Comparison of ENCODE assay signal across 8 cellular contexts in the genomic region with DNA sequence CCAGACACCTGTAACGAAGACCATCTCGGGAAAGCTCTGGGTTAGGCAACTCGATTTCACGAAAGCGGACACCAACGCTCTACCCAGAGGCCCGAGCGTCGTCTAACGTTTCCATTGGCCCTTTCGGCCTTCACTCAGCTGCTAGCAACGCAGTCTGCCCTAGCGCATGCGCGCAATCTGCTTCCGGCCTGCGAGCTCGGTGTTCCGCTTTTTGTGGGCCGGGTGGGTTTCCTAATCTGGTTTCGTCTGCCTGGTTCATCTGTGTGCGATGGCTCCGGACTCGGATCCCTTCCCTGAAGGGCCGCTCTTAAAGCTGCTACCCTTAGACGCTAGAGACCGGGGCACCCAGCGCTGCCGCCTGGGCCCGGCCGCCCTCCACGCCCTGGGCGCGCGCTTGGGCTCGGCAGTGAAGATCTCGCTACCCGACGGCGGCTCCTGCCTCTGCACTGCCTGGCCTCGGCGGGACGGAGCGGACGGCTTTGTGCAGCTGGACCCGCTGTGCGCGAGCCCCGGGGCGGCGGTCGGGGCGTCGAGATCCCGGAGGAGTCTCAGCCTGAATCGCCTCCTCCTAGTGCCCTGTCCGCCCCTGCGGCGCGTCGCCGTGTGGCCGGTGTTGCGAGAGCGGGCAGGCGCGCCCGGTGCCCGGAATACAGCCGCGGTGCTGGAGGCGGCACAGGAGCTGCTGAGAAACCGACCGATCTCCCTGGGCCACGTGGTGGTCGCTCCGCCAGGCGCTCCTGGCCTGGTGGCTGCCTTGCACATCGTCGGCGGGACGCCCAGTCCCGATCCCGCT. TPM values are rescaled to one million over a fixed set of nuclear protein-coding genes. Genes with fewer than 3 reads are reported as not detected.
A peak's percentile ranks its signal among the peaks of the same experiment; 100 is the strongest.
DNase-seq lines count a peak whose midpoint lies in the region; ATAC-seq and TF ChIP-seq lines count a peak whose summit lies in the region.

No MANE protein-coding gene starts in this region.

- no peaks in the 10 kb centered on the region for H3K27me3 ChIP-seq in GM06990 (replicated peaks; ENCODE audit: control insufficient read depth, insufficient read depth, low read length)

- TF ChIP-seq CTCF in GM06990 (IDR thresholded peaks at IDR 0.05; ENCODE audit: insufficient read depth, low read length, poor library complexity, severe bottlenecking) (no peak), NB4 (IDR thresholded peaks at IDR 0.05; ENCODE audit: low read depth, low read length) (no peak)

- TF ChIP-seq POLR2A in NB4 (IDR thresholded peaks at IDR 0.05; ENCODE audit: extremely low read depth, insufficient read length): peak; percentile 94

- H3K4me3 ChIP-seq in GM06990 (replicated peaks; ENCODE audit: low read depth, low read length) (peak overlapping the region; percentile 97), NB4 (ENCODE audit: low read depth, low read length) (peak overlapping the region; percentile 97)

- no peaks in the 10 kb centered on the region for H3K36me3 ChIP-seq in GM06990 (ENCODE audit: control insufficient read depth, insufficient read depth, low read length)

- DNase-seq in GM06990 (ENCODE audit: extremely low read depth, insufficient read length) (peak; percentile 94), NB4 (ENCODE audit: low read depth) (peak; percentile 98), SK-N-DZ (ENCODE audit: low spot score) (peak; percentile 98), globus pallidus (ENCODE audit: low spot score) (peak; percentile 98), non-pigmented ciliary epithelial cell (ENCODE audit: low read depth) (peak; percentile 95), superior temporal gyrus (ENCODE audit: extremely low spot score) (peak; percentile 100)
- peak; percentile 96 for DNase-seq in activated naive CD4-positive, alpha-beta T cell treated with anti-CD3 and anti-CD28 coated beads, Interleukin-2, amount 50 U/mL, for 16 hours

- ATAC-seq in HG02571 (IDR thresholded peaks at IDR 0.05; ENCODE audit: unreplicated experiment): peak; percentile 85

RNA-seq across cellular contexts. Expression of a gene that starts 24.0 kb away (rescaled TPM):
- 1.1 and 1.7 TPM in 2 replicates for polyA plus RNA-seq in SK-N-DZ (2014; cell fraction: cytosol; rRNA removed)
- 1.4 and 5.8 TPM in 2 replicates for polyA plus RNA-seq in SK-N-DZ (2014; cell fraction: nucleus; rRNA removed)

Comparison
In these comparisons a context has a peak if more than half of its experiments do, and no peak if none do; other contexts are left out.
1. Peak in every context shown above with its lines: DNase-seq, ATAC-seq and H3K4me3 ChIP-seq.